ENCODE assay signal across 1 cellular context in the genomic region with DNA sequence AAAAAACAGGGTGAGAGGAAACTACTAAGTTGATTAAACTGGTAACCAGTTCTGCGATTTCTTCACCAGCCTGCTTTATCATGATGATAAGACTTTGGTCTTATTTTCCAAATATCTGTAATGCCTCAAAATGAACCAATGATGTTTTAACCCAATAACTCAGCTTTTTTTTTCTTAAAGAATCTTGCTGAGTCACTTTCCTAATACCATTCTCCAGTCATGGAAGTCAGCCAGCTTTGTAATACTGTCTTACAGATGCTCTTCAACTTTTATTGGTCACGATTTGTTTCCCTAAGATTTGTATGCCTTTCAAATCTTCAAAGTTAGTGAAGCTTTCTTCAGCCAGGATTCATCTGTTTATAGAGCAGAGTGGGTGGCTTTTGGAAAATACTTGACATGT.
TF ChIP-seq lines count a peak whose summit lies in the region.

No MANE protein-coding gene starts in this region.

TF ChIP-seq in HCT116, 20 proteins besides CTCF, POLR2A, EP300 and RAD21 (continued from another document):
- TF ChIP-seq FOSL1 (IDR thresholded peaks at IDR 0.05; ENCODE audit: low read depth): no peak
- no peak for TF ChIP-seq EGR1 (IDR thresholded peaks at IDR 0.05; ENCODE audit: low read depth)
- TF ChIP-seq REST (IDR thresholded peaks at IDR 0.05; ENCODE audit: low read depth): no peak
- TF ChIP-seq ZBTB33 (IDR thresholded peaks at IDR 0.05; ENCODE audit: extremely low read depth, insufficient replicate concordance, low read length): no peak
- TF ChIP-seq SIN3A (IDR thresholded peaks at IDR 0.05; ENCODE audit: low read depth): no peak
- no peak for TF ChIP-seq YY1 (IDR thresholded peaks at IDR 0.05; ENCODE audit: extremely low read depth, insufficient replicate concordance, low read depth, low read length)
- TF ChIP-seq EZH2phosphoT487 (IDR thresholded peaks at IDR 0.05; ENCODE audit: borderline replicate concordance): no peak
- TF ChIP-seq ZNF274 (IDR thresholded peaks at IDR 0.05; ENCODE audit: low read depth, low read length): no peak
- no peak for TF ChIP-seq CBX3 (IDR thresholded peaks at IDR 0.05; ENCODE audit: low read depth)
- no peak for TF ChIP-seq CEBPB (IDR thresholded peaks at IDR 0.05; ENCODE audit: low read depth)
- TF ChIP-seq SP1 (IDR thresholded peaks at IDR 0.05; ENCODE audit: low read depth): no peak
- no peak for TF ChIP-seq JUND (IDR thresholded peaks at IDR 0.05)
- no peak for TF ChIP-seq MAX (IDR thresholded peaks at IDR 0.05)
- TF ChIP-seq, protein P1, sequence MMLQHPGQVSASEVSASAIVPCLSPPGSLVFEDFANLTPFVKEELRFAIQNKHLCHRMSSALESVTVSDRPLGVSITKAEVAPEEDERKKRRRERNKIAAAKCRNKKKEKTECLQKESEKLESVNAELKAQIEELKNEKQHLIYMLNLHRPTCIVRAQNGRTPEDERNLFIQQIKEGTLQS (IDR thresholded peaks at IDR 0.05): no peak
- no peak for TF ChIP-seq POLR2AphosphoS5 (IDR thresholded peaks at IDR 0.05; ENCODE audit: low read depth, low read length)
